Comparison of ENCODE assay signal across 8 cellular contexts in the genomic region with DNA sequence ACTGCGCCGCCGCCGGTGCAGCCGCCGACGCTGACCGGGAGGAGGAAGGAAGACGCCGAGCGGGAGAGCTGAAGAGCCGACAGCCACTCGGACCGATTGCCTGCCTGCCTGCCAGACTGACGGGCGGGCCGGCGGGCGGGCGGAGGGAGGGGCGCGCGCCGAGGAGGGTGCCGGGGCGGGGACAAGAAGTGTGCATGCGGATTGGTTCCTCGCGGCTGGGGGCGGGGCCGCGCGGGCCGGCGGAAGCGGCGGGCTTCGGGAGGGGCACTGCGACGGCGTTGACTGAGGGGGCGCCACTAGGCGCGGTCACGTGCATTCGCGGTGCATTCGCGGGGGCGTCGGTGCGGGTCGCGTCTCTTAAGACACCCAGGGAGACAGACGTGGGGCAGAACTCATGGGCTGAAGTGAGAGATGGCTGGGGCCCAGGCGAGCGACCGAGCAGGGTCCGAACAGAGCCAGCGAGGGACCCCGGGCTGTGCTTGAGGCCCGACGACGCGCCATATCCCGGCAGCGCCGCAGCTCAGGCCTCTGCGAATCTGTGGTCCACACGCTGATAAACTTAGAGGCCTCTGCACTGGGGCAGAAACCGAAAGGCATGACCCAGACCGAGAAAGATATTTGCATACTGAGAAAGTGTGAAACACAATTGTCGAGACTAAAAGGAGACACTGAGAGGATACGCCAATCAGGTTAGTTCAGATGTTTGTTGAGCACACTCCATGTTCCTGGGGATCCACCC. TPM values are rescaled to one million over a fixed set of nuclear protein-coding genes. Genes with fewer than 3 reads are reported as not detected.
A peak's percentile ranks its signal among the peaks of the same experiment; 100 is the strongest.
DNase-seq lines count a peak whose midpoint lies in the region; ATAC-seq and TF ChIP-seq lines count a peak whose summit lies in the region.

TSS of gene MAPK1 (minus strand) at position 118 of the 739 bp plus-strand sequence. CDS start 205 bp downstream, outside the sequence.

- H3K27me3 ChIP-seq in heart left ventricle (no peaks in the 10 kb centered on the region), upper lobe of right lung (no peaks in the 10 kb centered on the region)

- intact Hi-C loops in heart left ventricle (cut with DNase I) (loop anchor here in 7 of 10 donors (1.0 to 10.0 kb wide), 11 partner anchors 40 to 133 kb away; partner anchors contain the start of gene YPEL1 (in 4 of the 7)), posterior vena cava (cut with DNase I) (loop anchor here in 1 of 2 donors (10.0 kb wide), 1 partner anchor 53 kb away; no protein-coding TSS in a partner anchor), upper lobe of right lung (cut with DNase I) (no loop called here)

- H3K4me1 ChIP-seq in heart left ventricle (peaks cover 5 to 51% (median 39%) of the 10 kb centered on the region in 12 donors), upper lobe of right lung (peaks cover 27% of the 10 kb centered on the region)

- peak; percentile 81 for ATAC-seq in HG02610 (IDR thresholded peaks at IDR 0.05; ENCODE audit: unreplicated experiment)
- peak; percentile 95 to 99 (median 99) for ATAC-seq in heart left ventricle
- ATAC-seq in upper lobe of right lung: peak; percentile 99

- TF ChIP-seq POLR2A in heart left ventricle (IDR thresholded peaks at IDR 0.05): peak in 1 of 2 donors; percentile 88

- no peaks in the 10 kb centered on the region for H3K36me3 ChIP-seq in heart left ventricle
- H3K36me3 ChIP-seq in upper lobe of right lung: no peaks in the 10 kb centered on the region

- 1% methylated on average over 57 to 74 of the region's 74 CpGs for WGBS in adipose tissue, 3 donors
- WGBS in heart left ventricle, 4 donors: 1 to 2% (median 1%) methylated on average over 20 to 74 of the region's 74 CpGs

- DNase-seq in NCI-H1092 (lab: John Stamatoyannopoulos, UW) (peak; percentile 82), T follicular helper cell (ENCODE audit: low read depth) (peak; percentile 89), heart left ventricle (peak; percentile 95 to 97 (median 95)), posterior vena cava (ENCODE audit: low spot score) (peak; percentile 98), upper lobe of right lung (peak; percentile 97)

- H3K9me3 ChIP-seq in heart left ventricle (no peaks in the 10 kb centered on the region), upper lobe of right lung (no peaks in the 10 kb centered on the region)

- peak within 1 kb of the TSS; percentile 74 for H3K27ac ChIP-seq in adipose tissue (ENCODE audit: low read depth, low read length)
- peak within 1 kb of the TSS; percentile 74 to 96 (median 88) for H3K27ac ChIP-seq in heart left ventricle
- H3K27ac ChIP-seq in upper lobe of right lung: peak within 1 kb of the TSS; percentile 95

- TF ChIP-seq CTCF in GM12872 (IDR thresholded peaks at IDR 0.05; ENCODE audit: insufficient read depth, low read depth, low read length): peak; percentile 33; the same call in 1 of the 3 replicates
- TF ChIP-seq CTCF in heart left ventricle (IDR thresholded peaks at IDR 0.05): peak in 9 of 12 donors; percentile 11 to 67 (median 50)
- TF ChIP-seq CTCF in upper lobe of right lung (IDR thresholded peaks at IDR 0.05): peak; percentile 49

- H3K4me3 ChIP-seq in heart left ventricle (peak within 1 kb of the TSS; percentile 81 to 98 (median 90)), upper lobe of right lung (peak within 1 kb of the TSS; percentile 85)

RNA-seq across cellular contexts. Expression of gene MAPK1, which starts in this region (rescaled TPM):
- polyA plus RNA-seq in adipose tissue (10 to 100 TPM; 12.6 to 22.3 (median 16.6) TPM), heart left ventricle (10 to 100 TPM in 1 of 2 donors, 1 to 10 TPM in 1; 8.0 to 31.8 TPM)
- total RNA-seq in heart left ventricle (100 to 1,000 TPM in 6 of 9 donors, 10 to 100 TPM in 3; 30.1 to 140 (median 106) TPM), posterior vena cava (100 to 1,000 TPM; 138 to 141 TPM), upper lobe of right lung (134 TPM)

Comparison
In these comparisons a context has a peak if more than half of its experiments do, and no peak if none do; other contexts are left out.
1. Peak in every context shown above with its lines: DNase-seq, ATAC-seq, H3K4me3 ChIP-seq and H3K27ac ChIP-seq.